In the genomic region with DNA sequence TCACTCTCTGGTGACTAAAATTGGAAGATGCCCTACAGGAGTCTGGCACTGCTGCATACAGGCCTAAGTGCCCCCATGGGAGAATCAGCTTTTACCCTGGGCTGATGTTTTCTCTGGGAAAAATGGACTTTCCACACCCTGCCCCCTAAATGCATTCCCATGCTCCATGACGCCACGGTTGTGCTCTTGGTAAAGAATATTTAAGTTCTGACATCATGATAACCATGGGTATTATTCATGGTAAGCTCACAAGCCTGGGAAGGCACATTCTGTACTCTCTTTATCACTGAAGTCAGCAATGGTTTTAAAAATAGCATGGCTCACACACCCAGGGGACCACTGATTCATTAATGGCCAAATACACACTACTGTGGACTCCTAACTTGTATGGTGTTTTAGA, we compare ENCODE assay signal across 10 cellular contexts. TPM values are rescaled to one million over a fixed set of nuclear protein-coding genes. Genes with fewer than 3 reads are reported as not detected.
A peak's percentile ranks its signal among the peaks of the same experiment; 100 is the strongest.
DNase-seq lines count a peak whose midpoint lies in the region; ATAC-seq and TF ChIP-seq lines count a peak whose summit lies in the region.
"Had no signal": no experiment of that assay in that cellular context is flagged by ENCODE, and none has a peak within 500 bp of the region (broad histone marks: within the 10 kb centered on the region; RNA-seq: fewer than 3 reads in every experiment).

No MANE protein-coding gene starts in this region.

- peak overlapping the region; percentile 45 for H3K27ac ChIP-seq in caudate nucleus (ENCODE audit: low read depth, low read length)

- H3K27me3 ChIP-seq in kidney epithelial cell (ENCODE audit: control insufficient read depth, insufficient read depth, low read length): no peaks in the 10 kb centered on the region

- H3K36me3 ChIP-seq in kidney epithelial cell (ENCODE audit: control insufficient read depth, insufficient read depth, low read length): peaks cover 4% of the 10 kb centered on the region

- TF ChIP-seq CTCF in kidney epithelial cell (IDR thresholded peaks at IDR 0.05; ENCODE audit: insufficient read depth, low read length, poor library complexity, severe bottlenecking): no peak

- H3K4me3 ChIP-seq in kidney epithelial cell (ENCODE audit: low read depth, low read length): no peak overlapping the region

- no peak for ATAC-seq in HG03175 (IDR thresholded peaks at IDR 0.05; ENCODE audit: unreplicated experiment)
- ATAC-seq in HG02981 (IDR thresholded peaks at IDR 0.05; ENCODE audit: unreplicated experiment): no peak

- DNase-seq in HT1080 (ENCODE audit: low read depth) (peak; percentile 36), caudate nucleus (lab: John Stamatoyannopoulos, UW) (no peak), kidney epithelial cell (ENCODE audit: low read depth) (peak; percentile 65), stromal cell of bone marrow (ENCODE audit: low read depth) (peak; percentile 94), SKM-1 (lab: John Stamatoyannopoulos, UW; ENCODE audit: unreplicated experiment) (no peak), NCI-H1092 (lab: John Stamatoyannopoulos, UW) (no peak)
- DNase-seq: MV-4-11; stimulated activated CD4-positive, alpha-beta T cell treated with anti-CD3 and anti-CD28 coated beads, Interleukin-12 subunit alpha, Interleukin-12 subunit beta, amount 100 ng/mL, for 4 hours had no signal

RNA-seq across cellular contexts. Expression of a gene that starts 43.4 kb away (rescaled TPM):
- 11.8 and 20.0 TPM in 2 replicates for total RNA-seq in HT1080 (2014; rRNA removed; shearing (Covaris generic))
- 16.7 and 23.5 TPM in 2 replicates for polyA plus RNA-seq in HT1080 (2015; cell fraction: cytosol; rRNA removed)
- polyA plus RNA-seq in HT1080 (2015; cell fraction: nucleus; rRNA removed): 17.1 and 19.8 TPM in 2 replicates
- 44.0 and 50.5 TPM in 2 replicates for total RNA-seq in kidney epithelial cell

Comparison
In these comparisons a context has a peak if more than half of its experiments do, and no peak if none do; other contexts are left out.
1. DNase-seq: peak in HT1080 (single experiment), kidney epithelial cell (single experiment) and stromal cell of bone marrow (single experiment); none in caudate nucleus (0 of 61), SKM-1 (single experiment) and NCI-H1092 (single experiment).